In the genomic region with DNA sequence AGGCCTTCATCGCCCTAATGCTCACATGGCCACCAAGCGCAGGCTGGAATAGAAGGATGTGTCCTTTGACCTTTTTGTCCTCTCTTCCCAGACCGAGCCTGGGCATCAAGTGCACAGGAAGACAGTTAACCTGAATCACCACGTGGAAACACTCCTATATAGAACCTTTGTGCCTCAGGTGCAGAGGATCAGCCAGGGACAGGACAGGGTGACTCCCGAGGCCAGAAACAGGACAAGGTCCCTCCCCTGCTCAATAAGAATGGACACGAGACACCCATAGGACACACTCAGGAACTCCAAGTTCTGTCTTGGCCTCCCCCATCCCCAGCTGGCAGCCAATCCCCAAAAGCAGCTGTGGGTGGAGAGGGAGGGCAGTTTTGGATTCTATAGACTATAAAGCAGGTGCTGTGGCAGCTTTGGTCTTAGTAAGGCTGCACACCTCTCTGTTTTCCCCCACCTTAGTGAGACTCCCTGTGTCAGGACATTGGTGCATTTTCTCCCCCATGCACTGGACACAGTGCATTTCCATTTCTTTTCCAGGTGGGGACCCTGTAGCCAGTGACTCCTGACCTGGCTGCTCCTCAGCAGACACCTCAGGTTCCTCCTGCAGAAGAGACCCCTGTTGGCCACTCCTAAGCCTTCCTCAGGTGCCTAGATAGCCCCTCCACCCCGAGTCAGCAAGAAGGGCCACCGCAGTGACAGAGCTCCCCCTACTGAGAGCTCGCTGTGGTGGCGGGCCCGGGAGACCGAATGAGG, we compare ENCODE assay signal across 1 cellular context.
TF ChIP-seq lines count a peak whose summit lies in the region.

No MANE protein-coding gene starts in this region.

TF ChIP-seq in HepG2, 621 proteins besides CTCF, POLR2A, EP300 and RAD21 (continued from another document and continues in another):
- TF ChIP-seq SRSF9 (IDR thresholded peaks at IDR 0.05; ENCODE audit: borderline replicate concordance, insufficient read depth, low read depth, low read length, poor library complexity, severe bottlenecking) (no peak), CC2D1A (CRISPR knock-in tag; IDR thresholded peaks at IDR 0.05) (0 out of 2 replicates have a peak, but pooled peaks have one; percentile 77), ZSCAN29 (CRISPR knock-in tag; conservative IDR thresholded peaks at IDR 0.05) (no peak), ZNF652 (CRISPR knock-in tag; IDR thresholded peaks at IDR 0.05; ENCODE audit: borderline replicate concordance, low read depth) (no peak; the same call in 1 of the 2 replicates), ZBTB3 (CRISPR knock-in tag; IDR thresholded peaks at IDR 0.05; ENCODE audit: borderline replicate concordance, low read depth) (0 out of 2 replicates have a peak, but pooled peaks have one; percentile 21), ZNF512B (CRISPR knock-in tag; IDR thresholded peaks at IDR 0.05; ENCODE audit: borderline replicate concordance) (no peak), ZNF816 (CRISPR knock-in tag; IDR thresholded peaks at IDR 0.05; ENCODE audit: borderline replicate concordance) (no peak), SMAD9 (CRISPR knock-in tag; IDR thresholded peaks at IDR 0.05) (no peak), ZSCAN31 (CRISPR knock-in tag; IDR thresholded peaks at IDR 0.05; ENCODE audit: low read depth) (peak; percentile 79), ZNF143 (CRISPR knock-in tag; IDR thresholded peaks at IDR 0.05) (no peak), KLF6 (CRISPR knock-in tag; IDR thresholded peaks at IDR 0.05) (0 out of 2 replicates have a peak, but pooled peaks have one; percentile 39), ZNF343 (CRISPR knock-in tag; IDR thresholded peaks at IDR 0.05) (no peak), ZFP36 (IDR thresholded peaks at IDR 0.05; ENCODE audit: borderline replicate concordance, low read depth, low read length, partially characterized antibody) (no peak), ZNF18 (CRISPR knock-in tag; IDR thresholded peaks at IDR 0.05; ENCODE audit: insufficient replicate concordance) (peak; percentile 22), SMAD1 (CRISPR knock-in tag; IDR thresholded peaks at IDR 0.05; ENCODE audit: borderline replicate concordance, low read depth) (no peak), SRY (CRISPR knock-in tag; IDR thresholded peaks at IDR 0.05) (peak; percentile 66; the same call in 1 of the 2 replicates), ELK4 (CRISPR knock-in tag; IDR thresholded peaks at IDR 0.05; ENCODE audit: borderline replicate concordance) (no peak), RFXAP (CRISPR knock-in tag; IDR thresholded peaks at IDR 0.05; ENCODE audit: borderline replicate concordance) (no peak; the same call in 1 of the 2 replicates), PCBP2 (optimal IDR thresholded peaks at IDR 0.05; ENCODE audit: low read depth, low read length, poor library complexity, severe bottlenecking) (no peak), CENPX (CRISPR knock-in tag; IDR thresholded peaks at IDR 0.05) (no peak), KLF9 (CRISPR knock-in tag; IDR thresholded peaks at IDR 0.05; ENCODE audit: low read depth) (no peak), ZNF580 (CRISPR knock-in tag; IDR thresholded peaks at IDR 0.05; ENCODE audit: borderline replicate concordance, low read depth) (peak; percentile 99), ISX (CRISPR knock-in tag; conservative IDR thresholded peaks at IDR 0.05) (no peak), ZBTB43 (CRISPR knock-in tag; conservative IDR thresholded peaks at IDR 0.05) (no peak), STAT5B (CRISPR knock-in tag; IDR thresholded peaks at IDR 0.05) (no peak), POLR2AphosphoS5 (IDR thresholded peaks at IDR 0.05; ENCODE audit: low read depth, low read length) (no peak), ZNF430 (CRISPR knock-in tag; IDR thresholded peaks at IDR 0.05) (peak; percentile 51; the same call in 1 of the 2 replicates), ZNF674 (CRISPR knock-in tag; IDR thresholded peaks at IDR 0.05; ENCODE audit: low read depth) (no peak), HDAC2 (CRISPR knock-in tag; IDR thresholded peaks at IDR 0.05) (peak; percentile 61), MTA3 (CRISPR knock-in tag; IDR thresholded peaks at IDR 0.05) (no peak), REL (CRISPR knock-in tag; conservative IDR thresholded peaks at IDR 0.05) (no peak), ZNF207 (IDR thresholded peaks at IDR 0.05; ENCODE audit: borderline replicate concordance) (no peak), HNRNPL (IDR thresholded peaks at IDR 0.05; ENCODE audit: low read depth, low read length) (no peak), LCORL (IDR thresholded peaks at IDR 0.05) (no peak), LCORL (CRISPR knock-in tag; IDR thresholded peaks at IDR 0.05) (0 out of 2 replicates have a peak, but pooled peaks have one; percentile 38), ZNF619 (CRISPR knock-in tag; IDR thresholded peaks at IDR 0.05) (no peak; the same call in 1 of the 2 replicates), HDAC1 (CRISPR knock-in tag; IDR thresholded peaks at IDR 0.05) (peak; percentile 50; the same call in 1 of the 2 replicates), ZNF382 (CRISPR knock-in tag; IDR thresholded peaks at IDR 0.05; ENCODE audit: borderline replicate concordance) (no peak), ASH2L (IDR thresholded peaks at IDR 0.05; ENCODE audit: insufficient read length, low read depth, low read length) (no peak), DRAP1 (CRISPR knock-in tag; IDR thresholded peaks at IDR 0.05) (no peak; the same call in 1 of the 2 replicates), ZBTB38 (CRISPR knock-in tag; IDR thresholded peaks at IDR 0.05) (peak; percentile 93)
- TF ChIP-seq, protein P1, sequence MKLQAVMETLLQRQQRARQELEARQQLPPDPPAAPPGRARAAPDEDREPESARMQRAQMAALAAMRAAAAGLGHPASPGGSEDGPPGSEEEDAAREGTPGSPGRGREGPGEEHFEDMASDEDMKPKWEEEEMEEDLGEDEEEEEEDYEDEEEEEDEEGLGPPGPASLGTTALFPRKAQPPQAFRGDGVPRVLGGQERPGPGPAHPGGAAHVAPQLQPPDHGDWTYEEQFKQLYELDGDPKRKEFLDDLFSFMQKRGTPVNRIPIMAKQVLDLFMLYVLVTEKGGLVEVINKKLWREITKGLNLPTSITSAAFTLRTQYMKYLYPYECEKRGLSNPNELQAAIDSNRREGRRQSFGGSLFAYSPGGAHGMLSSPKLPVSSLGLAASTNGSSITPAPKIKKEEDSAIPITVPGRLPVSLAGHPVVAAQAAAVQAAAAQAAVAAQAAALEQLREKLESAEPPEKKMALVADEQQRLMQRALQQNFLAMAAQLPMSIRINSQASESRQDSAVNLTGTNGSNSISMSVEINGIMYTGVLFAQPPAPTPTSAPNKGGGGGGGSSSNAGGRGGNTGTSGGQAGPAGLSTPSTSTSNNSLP (IDR thresholded peaks at IDR 0.05; ENCODE audit: low read depth, low read length) = 0 out of 2 replicates have a peak, but pooled peaks have one; percentile 39
- TF ChIP-seq, protein P2, sequence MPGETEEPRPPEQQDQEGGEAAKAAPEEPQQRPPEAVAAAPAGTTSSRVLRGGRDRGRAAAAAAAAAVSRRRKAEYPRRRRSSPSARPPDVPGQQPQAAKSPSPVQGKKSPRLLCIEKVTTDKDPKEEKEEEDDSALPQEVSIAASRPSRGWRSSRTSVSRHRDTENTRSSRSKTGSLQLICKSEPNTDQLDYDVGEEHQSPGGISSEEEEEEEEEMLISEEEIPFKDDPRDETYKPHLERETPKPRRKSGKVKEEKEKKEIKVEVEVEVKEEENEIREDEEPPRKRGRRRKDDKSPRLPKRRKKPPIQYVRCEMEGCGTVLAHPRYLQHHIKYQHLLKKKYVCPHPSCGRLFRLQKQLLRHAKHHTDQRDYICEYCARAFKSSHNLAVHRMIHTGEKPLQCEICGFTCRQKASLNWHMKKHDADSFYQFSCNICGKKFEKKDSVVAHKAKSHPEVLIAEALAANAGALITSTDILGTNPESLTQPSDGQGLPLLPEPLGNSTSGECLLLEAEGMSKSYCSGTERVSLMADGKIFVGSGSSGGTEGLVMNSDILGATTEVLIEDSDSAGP (CRISPR knock-in tag; IDR thresholded peaks at IDR 0.05; ENCODE audit: borderline replicate concordance) = peak; percentile 85
- TF ChIP-seq, protein P3, sequence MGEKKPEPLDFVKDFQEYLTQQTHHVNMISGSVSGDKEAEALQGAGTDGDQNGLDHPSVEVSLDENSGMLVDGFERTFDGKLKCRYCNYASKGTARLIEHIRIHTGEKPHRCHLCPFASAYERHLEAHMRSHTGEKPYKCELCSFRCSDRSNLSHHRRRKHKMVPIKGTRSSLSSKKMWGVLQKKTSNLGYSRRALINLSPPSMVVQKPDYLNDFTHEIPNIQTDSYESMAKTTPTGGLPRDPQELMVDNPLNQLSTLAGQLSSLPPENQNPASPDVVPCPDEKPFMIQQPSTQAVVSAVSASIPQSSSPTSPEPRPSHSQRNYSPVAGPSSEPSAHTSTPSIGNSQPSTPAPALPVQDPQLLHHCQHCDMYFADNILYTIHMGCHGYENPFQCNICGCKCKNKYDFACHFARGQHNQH (CRISPR knock-in tag; IDR thresholded peaks at IDR 0.05) = peak; percentile 81; the same call in 1 of the 2 replicates
